In the genomic region with DNA sequence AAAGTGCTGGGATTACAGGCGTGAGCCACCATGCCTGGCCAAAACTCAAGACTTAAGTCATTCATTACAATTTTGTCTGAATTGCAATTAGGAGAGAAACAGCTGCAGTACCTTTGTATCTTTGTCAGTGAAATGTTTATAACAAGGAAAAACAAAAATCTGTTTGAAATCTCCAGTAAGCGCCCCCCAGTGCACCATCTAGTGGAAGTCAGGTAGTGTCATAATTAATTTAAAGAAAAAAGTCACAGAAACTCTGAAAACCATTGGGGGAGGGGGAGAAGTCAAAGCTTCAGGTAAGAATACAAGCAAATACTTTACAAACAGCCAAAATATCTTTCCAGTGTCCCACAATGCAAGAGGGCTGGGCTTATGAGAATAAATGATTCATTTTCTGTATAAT, we compare ENCODE assay signal across 14 cellular contexts. TPM values are rescaled to one million over a fixed set of nuclear protein-coding genes. Genes with fewer than 3 reads are reported as not detected.
DNase-seq lines count a peak whose midpoint lies in the region; ATAC-seq, FAIRE-seq and TF ChIP-seq lines count a peak whose summit lies in the region.
"Had no signal": no experiment of that assay in that cellular context is flagged by ENCODE, and none has a peak within 500 bp of the region (broad histone marks: within the 10 kb centered on the region; RNA-seq: fewer than 3 reads in every experiment).

No MANE protein-coding gene starts in this region.

- no peaks in the 10 kb centered on the region for H3K9me2 ChIP-seq in Loucy (replicated peaks; ENCODE audit: low read depth, low read length)

- intact Hi-C loops in HepG2 (cut with micrococcal nuclease; ENCODE audit: unreplicated experiment) = loop anchor here (5.0 kb wide), 1 partner anchor 558 kb away; no protein-coding TSS in a partner anchor
- intact Hi-C loops in right lobe of liver (cut with DNase I) = no loop called here
- intact Hi-C loops in uterus (cut with DNase I; ENCODE audit: low total_unique reads) = no loop called here

- TF ChIP-seq CTCF in HepG2 (CRISPR knock-in tag; IDR thresholded peaks at IDR 0.05) (0 out of 2 replicates have a peak, but pooled peaks have one; percentile 6), right lobe of liver (IDR thresholded peaks at IDR 0.05) (peak in 1 of 4 donors; percentile 4), Loucy (conservative IDR thresholded peaks at IDR 0.05; ENCODE audit: low read length) (peak; percentile 57), brain microvascular endothelial cell (IDR thresholded peaks at IDR 0.05; ENCODE audit: low read depth, low read length, missing control alignments) (peak; percentile 31), retinal pigment epithelial cell (conservative IDR thresholded peaks at IDR 0.05; ENCODE audit: low read depth, low read length) (peak; percentile 9), uterus (IDR thresholded peaks at IDR 0.05) (peak in 1 of 4 experiments; percentile 12)

- H4K20me1 ChIP-seq in HepG2 (ENCODE audit: insufficient read depth, low read length) = no peaks in the 10 kb centered on the region
- H4K20me1 ChIP-seq in Loucy (ENCODE audit: insufficient read depth, low read length, poor library complexity, severe bottlenecking) = no peaks in the 10 kb centered on the region

- no peak for TF ChIP-seq EP300 in HepG2 (IDR thresholded peaks at IDR 0.05; ENCODE audit: low read depth in 2 of 2, low read length in 2 of 2)
- no peak for TF ChIP-seq EP300 in HepG2 (CRISPR knock-in tag; IDR thresholded peaks at IDR 0.05; ENCODE audit: borderline replicate concordance)

- no TSS peak for BruUV-seq in HepG2 (replicated peaks; lab: Mats Ljungman, UMichigan)

- H3K79me2 ChIP-seq in HepG2 (ENCODE audit: insufficient read depth, low read length) = peaks cover 23% of the 10 kb centered on the region
- no peaks in the 10 kb centered on the region for H3K79me2 ChIP-seq in Loucy (ENCODE audit: insufficient read depth, low read length)

- TF ChIP-seq POLR2A in HepG2 (IDR thresholded peaks at IDR 0.05; ENCODE audit: insufficient read depth in 1 of 2, low read depth in 2 of 2, low read length in 2 of 2) (no peak), right lobe of liver (IDR thresholded peaks at IDR 0.05) (no peak), H54 (IDR thresholded peaks at IDR 0.05; ENCODE audit: low read depth, low read length) (no peak), uterus (IDR thresholded peaks at IDR 0.05) (no peak)

- WGBS in HepG2 (ENCODE audit: low lambda C conversion rate) = 100% methylated on average over 2 of the region's 2 CpGs
- WGBS in right lobe of liver (ENCODE audit: insufficient coverage, low coverage, low lambda C conversion rate, missing lambda C conversion rate) = 65% methylated on average over 2 of the region's 2 CpGs

- H3K4me2 ChIP-seq in HepG2 (ENCODE audit: low read depth, low read length) (no peak overlapping the region), Loucy (ENCODE audit: low read depth, low read length, poor library complexity, severe bottlenecking) (no peak overlapping the region)

- FAIRE-seq in HepG2 (lab: Jason Lieb, UNC) = no peak
- no peak for FAIRE-seq in H54 (lab: Jason Lieb, UNC)
- FAIRE-seq: endometrium had no signal

- H3K36me3 ChIP-seq in HepG2 (replicated peaks in 1 of 2; ENCODE audit: control insufficient read depth in 1 of 2, insufficient read depth in 2 of 2, low read length in 2 of 2) = no peaks in the 10 kb centered on the region
- no peaks in the 10 kb centered on the region for H3K36me3 ChIP-seq in right lobe of liver
- no peaks in the 10 kb centered on the region for H3K36me3 ChIP-seq in Loucy (ENCODE audit: insufficient read depth, low read length)
- H3K36me3 ChIP-seq in brain microvascular endothelial cell (replicated peaks) = no peaks in the 10 kb centered on the region
- H3K36me3 ChIP-seq in uterus = no peaks in the 10 kb centered on the region
- H3K36me3 ChIP-seq: heart left ventricle, lower lobe of right lung had no signal

- H3K9ac ChIP-seq in HepG2 (ENCODE audit: insufficient read depth, low read depth, low read length) (no peak overlapping the region), Loucy (ENCODE audit: low read depth, low read length, poor library complexity, severe bottlenecking) (no peak overlapping the region)

- POLR2A ChIA-PET in HepG2 (lab: Yijun Ruan, JAX) = no interaction called here

- H3F3A ChIP-seq in Loucy (ENCODE audit: low read depth) = no peaks in the 10 kb centered on the region

- H3K27me3 ChIP-seq in HepG2 (ENCODE audit: control insufficient read depth in 1 of 2, insufficient read depth in 2 of 2, low read length in 2 of 2) = no peaks in the 10 kb centered on the region
- no peaks in the 10 kb centered on the region for H3K27me3 ChIP-seq in right lobe of liver
- H3K27me3 ChIP-seq in Loucy (ENCODE audit: insufficient read depth, low read length, poor library complexity, severe bottlenecking) = no peaks in the 10 kb centered on the region
- H3K27me3 ChIP-seq in brain microvascular endothelial cell (replicated peaks) = peaks cover 3% of the 10 kb centered on the region
- H3K27me3 ChIP-seq in uterus = no peaks in the 10 kb centered on the region
- H3K27me3 ChIP-seq: body of pancreas, heart left ventricle had no signal

- in situ Hi-C loops in HepG2 (cut with HindIII; ENCODE audit: extremely low pct_ligation_motif_present, low pct_unique_long_range_greater_than_20kb) = loop anchor here (10.0 kb wide), 1 partner anchor 65 kb away; no protein-coding TSS in a partner anchor
- in situ Hi-C loops in brain microvascular endothelial cell (cut with HindIII; ENCODE audit: low pct_ligation_motif_present, low sequenced_read_pairs) = no loop called here

- no peak for TF ChIP-seq RAD21 in HepG2 (CRISPR knock-in tag; IDR thresholded peaks at IDR 0.05)

- H2AFZ ChIP-seq in HepG2 (ENCODE audit: low read length) = no peak overlapping the region
- H2AFZ ChIP-seq in Loucy (ENCODE audit: low read length) = no peak overlapping the region

- peaks cover 54% of the 10 kb centered on the region for H3K4me1 ChIP-seq in HepG2 (ENCODE audit: insufficient read depth, low read length)
- H3K4me1 ChIP-seq in right lobe of liver = peaks cover 0 to 5% (median 0%) of the 10 kb centered on the region in 4 donors
- peaks cover 6% of the 10 kb centered on the region for H3K4me1 ChIP-seq in Loucy (ENCODE audit: insufficient read depth, low read length, poor library complexity, severe bottlenecking)
- H3K4me1 ChIP-seq in uterus = peaks cover 0 to 2% of the 10 kb centered on the region in 2 donors

- no peak for DNase-seq in HepG2 (ENCODE audit: low spot score)
- DNase-seq in right lobe of liver = no peak
- no peak for DNase-seq in brain microvascular endothelial cell
- DNase-seq in retinal pigment epithelial cell (ENCODE audit: low read depth) = no peak
- DNase-seq in H54 (ENCODE audit: insufficient read length, low spot score) = no peak
- DNase-seq in uterus = no peak
- no peak for DNase-seq in OCI-M2 (lab: John Stamatoyannopoulos, UW; ENCODE audit: unreplicated experiment)
- DNase-seq: activated CD8-positive, alpha-beta memory T cell treated with anti-CD3 and anti-CD28 coated beads, Interleukin-2, amount 50 U/mL, for 48 hours; heart left ventricle; lower lobe of right lung had no signal

- ATAC-seq in HepG2 (no peak), right lobe of liver (no peak)
- ATAC-seq: body of pancreas; heart left ventricle; lower lobe of right lung; stimulated activated memory B cell treated with anti-CD40 and anti-IgM and Interleukin-4, amounts not matched to agents 10 μg/mL and 1 μg/mL and 100 μg/mL, for 72 hours had no signal

- H3K27ac ChIP-seq in HepG2 (ENCODE audit: extremely low read length, insufficient read depth, low read length) (no peak overlapping the region), right lobe of liver (no peak overlapping the region), brain microvascular endothelial cell (no peak overlapping the region), uterus (no peak overlapping the region)
- H3K27ac ChIP-seq: body of pancreas, heart left ventricle, lower lobe of right lung had no signal

- CTCF ChIA-PET in HepG2 (lab: Yijun Ruan, JAX; ENCODE audit: low intra/inter-chr PET ratio, low total read pairs) = no interaction called here

- no peaks in the 10 kb centered on the region for H3K9me3 ChIP-seq in HepG2 (ENCODE audit: low read length)
- no peaks in the 10 kb centered on the region for H3K9me3 ChIP-seq in right lobe of liver
- H3K9me3 ChIP-seq in Loucy (ENCODE audit: insufficient read depth, low read depth, low read length) = no peaks in the 10 kb centered on the region
- H3K9me3 ChIP-seq in uterus = no peaks in the 10 kb centered on the region
- H3K9me3 ChIP-seq: body of pancreas, heart left ventricle, lower lobe of right lung had no signal

- H3K4me3 ChIP-seq in HepG2 (replicated peaks in 1 of 3; ENCODE audit: insufficient read depth in 1 of 3, low read depth in 2 of 3, low read length in 3 of 3) (no peak overlapping the region), right lobe of liver (no peak overlapping the region), Loucy (ENCODE audit: low read length, poor library complexity, severe bottlenecking) (no peak overlapping the region), brain microvascular endothelial cell (ENCODE audit: low read depth, low read length) (no peak overlapping the region), retinal pigment epithelial cell (ENCODE audit: low read length) (no peak overlapping the region), uterus (no peak overlapping the region)
- H3K4me3 ChIP-seq: body of pancreas, heart left ventricle, lower lobe of right lung had no signal

RNA-seq across cellular contexts. Expression of a gene that starts 2.8 kb away (rescaled TPM):
- total RNA-seq in HepG2 (2016; rRNA removed; fragmentation: Illumina TruSeq; extraction: Trizol) = 16.4 and 23.8 TPM in 2 replicates
- 4.7 and 4.9 TPM in 2 replicates for total RNA-seq in HepG2 (2016; cell fraction: cytosol; rRNA removed; fragmentation: Illumina TruSeq; extraction: Trizol; ENCODE audit: low read depth)
- total RNA-seq in HepG2 (2016; cell fraction: insoluble cytoplasmic fraction; rRNA removed; fragmentation: Illumina TruSeq; extraction: Trizol) = 15.7 and 24.1 TPM in 2 replicates
- 13.2 and 13.5 TPM in 2 replicates for total RNA-seq in HepG2 (2016; cell fraction: membrane; rRNA removed; fragmentation: Illumina TruSeq; extraction: Trizol)
- total RNA-seq in HepG2 (2016; cell fraction: nucleus; rRNA removed; fragmentation: Illumina TruSeq; extraction: Trizol) = 13.9 and 16.9 TPM in 2 replicates
- polyA plus RNA-seq in HepG2 (2011; rRNA removed) = 6.8 and 7.0 TPM in 2 replicates
- 4.1 and 4.3 TPM in 2 replicates for polyA plus RNA-seq in HepG2 (2011; cell fraction: cytosol; rRNA removed)
- polyA plus RNA-seq in HepG2 (2011; cell fraction: nucleus; rRNA removed) = 3.2 and 3.9 TPM in 2 replicates
- polyA plus RNA-seq in HepG2 (2012) = 4.3 and 5.3 TPM in 2 replicates
- 1.6 and 1.8 TPM in 2 replicates for polyA plus RNA-seq in HepG2 (2016; cell fraction: cytosol; fragmentation: Illumina TruSeq; extraction: Trizol; ENCODE audit: low read depth)
- polyA plus RNA-seq in HepG2 (2016; cell fraction: insoluble cytoplasmic fraction; fragmentation: Illumina TruSeq; extraction: Trizol; ENCODE audit: low read depth) = 14.2 and 15.0 TPM in 2 replicates
- polyA plus RNA-seq in HepG2 (2016; cell fraction: membrane; fragmentation: Illumina TruSeq; extraction: Trizol; ENCODE audit: low read depth) = 4.8 and 5.4 TPM in 2 replicates
- polyA plus RNA-seq in HepG2 (2016; cell fraction: nucleus; fragmentation: Illumina TruSeq; extraction: Trizol; ENCODE audit: insufficient read depth, low read depth) = 8.0 and 8.2 TPM in 2 replicates
- 10.8 and 31.2 TPM in 2 replicates for polyA minus RNA-seq in HepG2 (2011; rRNA and poly(A)+ RNA removed; ENCODE audit: low replicate concordance)
- polyA minus RNA-seq in HepG2 (2011; cell fraction: cytosol; rRNA and poly(A)+ RNA removed) = 12.3 and 12.6 TPM in 2 replicates
- polyA minus RNA-seq in HepG2 (2011; cell fraction: nucleus; rRNA and poly(A)+ RNA removed) = 17.6 and 21.8 TPM in 2 replicates
- total RNA-seq in right lobe of liver = 1 to 10 TPM; 1.9 to 4.2 (median 2.2) TPM
- total RNA-seq in uterus = 10 to 100 TPM in 2 of 4 donors, 1 to 10 TPM in 2; 3.6 to 18.0 (median 13.1) TPM
